Comparison of ENCODE assay signal across 26 cellular contexts in genomic region chr2:160924936-160925353, GRCh38.
"Had no signal": no experiment of that assay in that cellular context is flagged by ENCODE, and none has a peak within 500 bp of the region (broad histone marks: within the 10 kb centered on the region; RNA-seq: fewer than 3 reads in every experiment).

No MANE protein-coding gene starts in this region.

- H3K27ac ChIP-seq: brain microvascular endothelial cell, cardiac muscle cell had no signal

- H3K4me3 Mint-ChIP-seq: activated CD4-positive, alpha-beta memory T cell treated with anti-CD3 and anti-CD28 coated beads for 36 hours; activated CD4-positive, alpha-beta T cell treated with anti-CD3 and anti-CD28 coated beads, Interleukin-2, amount 10 ng/mL, durations not matched to agents 7 days and 5 days; activated naive CD4-positive, alpha-beta T cell treated with anti-CD3 and anti-CD28 coated beads, Interleukin-2, amount 10 ng/mL, durations not matched to agents 7 days and 5 days; activated naive CD8-positive, alpha-beta T cell treated with anti-CD3 and anti-CD28 coated beads for 36 hours; activated T-cell treated with anti-CD3 and anti-CD28 coated beads, Interleukin-2, amount 50 U/mL, for 72 hours; T-helper 17 cell had no signal

- ATAC-seq: activated T-cell treated with anti-CD3 and anti-CD28 coated beads, Interleukin-2, amount 50 U/mL, for 72 hours; PC-3; T-helper 17 cell had no signal

- H3K4me1 Mint-ChIP-seq: activated CD4-positive, alpha-beta T cell treated with anti-CD3 and anti-CD28 coated beads, Interleukin-2, amount 10 ng/mL, durations not matched to agents 7 days and 5 days; activated naive CD4-positive, alpha-beta T cell treated with anti-CD3 and anti-CD28 coated beads, Interleukin-2, amount 10 ng/mL, durations not matched to agents 7 days and 5 days; activated naive CD8-positive, alpha-beta T cell treated with anti-CD3 and anti-CD28 coated beads for 36 hours had no signal

- H3K36me3 ChIP-seq: brain microvascular endothelial cell, cardiac muscle cell, MG63 had no signal

- H3K9me3 Mint-ChIP-seq: activated CD4-positive, alpha-beta memory T cell treated with anti-CD3 and anti-CD28 coated beads for 36 hours; activated CD4-positive, alpha-beta T cell treated with anti-CD3 and anti-CD28 coated beads, Interleukin-2, amount 10 ng/mL, durations not matched to agents 7 days and 5 days; activated naive CD4-positive, alpha-beta T cell treated with anti-CD3 and anti-CD28 coated beads, Interleukin-2, amount 10 ng/mL, durations not matched to agents 7 days and 5 days; activated naive CD8-positive, alpha-beta T cell treated with anti-CD3 and anti-CD28 coated beads for 36 hours; activated T-cell treated with anti-CD3 and anti-CD28 coated beads, Interleukin-2, amount 50 U/mL, for 72 hours; activated T-helper 2 cell treated with anti-CD3 and anti-CD28 coated beads, Interferon-gamma antibody, Interleukin-2, Interleukin-4, amounts not matched to agents 10 μg/mL and 5 μg/mL and 100 μg/mL, durations not matched to agents 14 hours and 24 hours and 36 hours had no signal

- H3K4me3 ChIP-seq: cardiac muscle cell, MG63 had no signal

- H3K27ac Mint-ChIP-seq: activated CD4-positive, alpha-beta memory T cell treated with anti-CD3 and anti-CD28 coated beads for 36 hours; activated CD4-positive, alpha-beta T cell treated with anti-CD3 and anti-CD28 coated beads, Interleukin-2, amount 10 ng/mL, durations not matched to agents 7 days and 5 days; activated naive CD4-positive, alpha-beta T cell treated with anti-CD3 and anti-CD28 coated beads, Interleukin-2, amount 10 ng/mL, durations not matched to agents 7 days and 5 days; activated naive CD8-positive, alpha-beta T cell treated with anti-CD3 and anti-CD28 coated beads for 36 hours; activated T-cell treated with anti-CD3 and anti-CD28 coated beads, Interleukin-2, amount 50 U/mL, for 72 hours; activated T-helper 2 cell treated with anti-CD3 and anti-CD28 coated beads, Interferon-gamma antibody, Interleukin-2, Interleukin-4, amounts not matched to agents 10 μg/mL and 5 μg/mL and 100 μg/mL, durations not matched to agents 14 hours and 24 hours and 36 hours; T-helper 17 cell had no signal

- H3K9me3 ChIP-seq: MG63 had no signal

- H3K36me3 Mint-ChIP-seq: activated CD4-positive, alpha-beta memory T cell treated with anti-CD3 and anti-CD28 coated beads for 36 hours; activated naive CD4-positive, alpha-beta T cell treated with anti-CD3 and anti-CD28 coated beads, Interleukin-2, amount 10 ng/mL, durations not matched to agents 7 days and 5 days; activated naive CD8-positive, alpha-beta T cell treated with anti-CD3 and anti-CD28 coated beads for 36 hours had no signal

- DNase-seq: activated CD4-positive, alpha-beta memory T cell treated with anti-CD3 and anti-CD28 coated beads for 36 hours; activated CD4-positive, alpha-beta T cell treated with anti-CD3 and anti-CD28 coated beads, Interleukin-2, amount 10 ng/mL, durations not matched to agents 7 days and 5 days; activated CD4-positive, CD25-positive, alpha-beta regulatory T cell; activated CD8-positive, alpha-beta memory T cell treated with anti-CD3 and anti-CD28 coated beads for 24 hours; activated gamma-delta T cell treated with Interleukin-2 at 50 U/mL for 16 hours; activated naive CD4-positive, alpha-beta T cell treated with anti-CD3 and anti-CD28 coated beads, Interleukin-2, amount 10 ng/mL, durations not matched to agents 7 days and 5 days; activated naive CD8-positive, alpha-beta T cell treated with anti-CD3 and anti-CD28 coated beads for 36 hours; activated T-cell treated with anti-CD3 and anti-CD28 coated beads for 4 hours; activated T-cell treated with anti-CD3 and anti-CD28 coated beads, Interleukin-2, amount 50 U/mL, for 72 hours; brain microvascular endothelial cell; MG63; MV-4-11; NCI-H1092 treated with DMSO at 0.1 percent for 48 hours; NCI-H1417 treated with DMSO at 0.1 percent for 48 hours; NCI-H1694; NCI-H2029; NCI-H2107; NCI-H2171 treated with DMSO at 0.1 percent for 48 hours; NCI-H345; NCI-H510A treated with DMSO at 0.1 percent for 48 hours; PC-3; SHP77 treated with DMSO at 0.1 percent for 48 hours; T-helper 17 cell; T-helper 9 cell had no signal

- H3K27me3 Mint-ChIP-seq: activated CD4-positive, alpha-beta memory T cell treated with anti-CD3 and anti-CD28 coated beads for 36 hours; activated CD4-positive, alpha-beta T cell treated with anti-CD3 and anti-CD28 coated beads, Interleukin-2, amount 10 ng/mL, durations not matched to agents 7 days and 5 days; activated naive CD8-positive, alpha-beta T cell treated with anti-CD3 and anti-CD28 coated beads for 36 hours had no signal

- H3K27me3 ChIP-seq: brain microvascular endothelial cell, cardiac muscle cell, MG63 had no signal
